22 cellular contexts compared by ENCODE assay signal in the genomic region with DNA sequence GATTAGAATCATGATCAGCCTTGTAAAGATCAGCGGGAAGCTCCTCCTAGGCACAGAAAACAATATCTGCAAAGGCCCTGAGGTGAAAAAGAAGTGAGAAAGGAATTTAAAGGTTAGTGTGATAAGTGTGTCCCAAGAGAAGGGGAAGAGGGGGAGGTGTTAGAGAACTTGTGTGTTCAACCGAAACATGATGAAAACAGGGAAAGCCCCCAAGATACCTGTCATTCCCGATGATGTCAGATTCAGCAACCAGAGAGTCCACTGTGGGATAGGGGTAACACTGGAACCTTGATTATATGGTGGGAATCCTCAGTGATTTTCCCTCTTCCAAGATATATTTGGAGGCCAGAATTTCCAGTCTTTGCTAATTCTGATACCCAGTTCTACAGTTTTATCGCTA. TPM values are rescaled to one million over a fixed set of nuclear protein-coding genes. Genes with fewer than 3 reads are reported as not detected.
"Had no signal": no experiment of that assay in that cellular context is flagged by ENCODE, and none has a peak within 500 bp of the region (broad histone marks: within the 10 kb centered on the region; RNA-seq: fewer than 3 reads in every experiment).

No MANE protein-coding gene starts in this region.

- FAIRE-seq: astrocyte, RCC 7860 had no signal

- DNase-seq: activated B cell treated with CpG ODN at 0.5 μM for 24 hours; activated CD4-positive, alpha-beta T cell treated with anti-CD3 and anti-CD28 coated beads for 1 hour; activated CD4-positive, alpha-beta T cell treated with anti-CD3 and anti-CD28 coated beads, Interleukin-2, amount 10 ng/mL, durations not matched to agents 24 days and 14 days; activated CD4-positive, alpha-beta T cell treated with anti-CD3 and anti-CD28 coated beads, Interleukin-2, amount 50 U/mL, for 48 hours; activated CD8-positive, alpha-beta memory T cell treated with anti-CD3 and anti-CD28 coated beads, Interleukin-2, amount 10 ng/mL, durations not matched to agents 7 days and 5 days; activated effector memory CD4-positive, alpha-beta T cell treated with Interleukin-2 at 50 U/mL for 16 hours; activated naive CD4-positive, alpha-beta T cell; activated naive CD8-positive, alpha-beta T cell treated with anti-CD3 and anti-CD28 coated beads, Interleukin-2, amount 50 U/mL, for 24 hours; activated T-cell treated with anti-CD3 and anti-CD28 coated beads, Interleukin-2, amount 50 U/mL, for 24 hours; amniotic stem cell; KG1; NCI-H1417 treated with DMSO at 0.1 percent for 48 hours; NCI-H1694; NCI-H2029; NCI-H510A treated with DMSO at 0.1 percent for 48 hours; T-helper 17 cell; T-helper 9 cell had no signal

- ATAC-seq: activated CD8-positive, alpha-beta memory T cell treated with anti-CD3 and anti-CD28 coated beads, Interleukin-2, amount 10 ng/mL, durations not matched to agents 7 days and 5 days; activated naive CD4-positive, alpha-beta T cell treated with anti-CD3 and anti-CD28 coated beads, Interleukin-2, amount 50 U/mL, for 72 hours; activated naive CD8-positive, alpha-beta T cell treated with anti-CD3 and anti-CD28 coated beads, Interleukin-2, amount 50 U/mL, for 24 hours; T-helper 17 cell had no signal

RNA-seq across cellular contexts. Expression of gene BNC2, which starts 15.4 kb away (rescaled TPM):
- total RNA-seq: activated B cell treated with CpG ODN at 0.5 μM for 24 hours; activated CD4-positive, alpha-beta T cell treated with anti-CD3 and anti-CD28 coated beads, Interleukin-2, amount 10 ng/mL, durations not matched to agents 24 days and 14 days; activated CD8-positive, alpha-beta memory T cell treated with anti-CD3 and anti-CD28 coated beads, Interleukin-2, amount 10 ng/mL, durations not matched to agents 7 days and 5 days; activated naive CD4-positive, alpha-beta T cell treated with anti-CD3 and anti-CD28 coated beads, Interleukin-2, amount 50 U/mL, for 72 hours; activated T-helper 1 cell treated with anti-CD3 and anti-CD28 coated beads, Interleukin-12 subunit alpha, Interleukin-12 subunit beta, Interleukin-2, Interleukin-4 antibody, amounts not matched to agents 30 ng/mL and 10 ng/mL and 1 ng/mL, durations not matched to agents 14 hours and 24 hours and 36 hours; MCF 10A; T-helper 17 cell had no signal
